In genomic region chr1:234611799-234612351, GRCh38 we compare ENCODE assay signal across 8 cellular contexts. TPM values are rescaled to one million over a fixed set of nuclear protein-coding genes. Genes with fewer than 3 reads are reported as not detected.
DNase-seq lines count a peak whose midpoint lies in the region; ATAC-seq and TF ChIP-seq lines count a peak whose summit lies in the region.

No MANE protein-coding gene starts in this region.

- H4K20me1 ChIP-seq in H9 (ENCODE audit: control insufficient read depth, insufficient read depth, insufficient read length): no peaks in the 10 kb centered on the region

- DNase-seq in AG04449 (ENCODE audit: low read depth, low spot score) (no peak), H9 (peak; percentile 42), WERI-Rb-1 (peak; percentile 74), endothelial cell (ENCODE audit: low spot score) (no peak), nephron progenitor cell (no peak), AG20443 (ENCODE audit: low spot score) (no peak)

- no peak overlapping the region for H4K8ac ChIP-seq in H9 (replicated peaks; ENCODE audit: insufficient read length, low read depth, low read length)

- peaks cover 9% of the 10 kb centered on the region; the same call in 1 of the 2 replicates for H3K4me1 ChIP-seq in H9 (ENCODE audit: insufficient read depth, low read length)

- H3K9me3 Mint-ChIP-seq in H9 (peaks cover 0 to 3% of the 10 kb centered on the region in 2 experiments; a peak in 4 of 5 replicates), endothelial cell (ENCODE audit: unreplicated experiment) (peaks cover 4% of the 10 kb centered on the region), nephron progenitor cell (no peaks in the 10 kb centered on the region)

- TF ChIP-seq CTCF in AG04449 (IDR thresholded peaks at IDR 0.05; ENCODE audit: insufficient read depth, low read length, missing control alignments): no peak
- TF ChIP-seq CTCF in H9 (conservative IDR thresholded peaks at IDR 0.05): no peak
- no peak for TF ChIP-seq CTCF in WERI-Rb-1 (IDR thresholded peaks at IDR 0.05; ENCODE audit: low read depth, low read length)
- TF ChIP-seq CTCF in endothelial cell (IDR thresholded peaks at IDR 0.05; ENCODE audit: unreplicated experiment): no peak
- no peak for TF ChIP-seq CTCF in nephron progenitor cell (IDR thresholded peaks at IDR 0.05)

- H2BK120ac ChIP-seq in H9 (ENCODE audit: low read depth, low read length, poor library complexity, severe bottlenecking): no peak overlapping the region

- no peak overlapping the region for H2AK5ac ChIP-seq in H9 (ENCODE audit: insufficient read length, low read length)

- CTCF ChIA-PET in AG04449 (lab: Yijun Ruan, JAX): interaction anchor here (0.6 to 4.2 kb wide), 20 partner anchors 8 to 491 kb away, joined by 3 to 26 read pairs (median 3); no protein-coding TSS in a partner anchor

- H3K9ac ChIP-seq in H9 (ENCODE audit: extremely low read depth, insufficient read length, low read length): no peak overlapping the region

- 0 out of 2 replicates have a peak overlapping the region, but pooled peaks have one; percentile 29 for H3K14ac ChIP-seq in H9 (ENCODE audit: insufficient read depth, low read length)

- H3K79me2 ChIP-seq in H9 (ENCODE audit: insufficient read depth, low read length): peaks cover 9% of the 10 kb centered on the region; the same call in 1 of the 2 replicates

- POLR2A ChIA-PET in AG04449 (lab: Yijun Ruan, JAX): interaction anchor here (0.6 to 5.2 kb wide), 19 partner anchors 7 to 479 kb away, joined by 3 to 95 read pairs (median 4); no protein-coding TSS in a partner anchor

- H3K36me3 ChIP-seq in WERI-Rb-1: peaks cover 22% of the 10 kb centered on the region

- no peaks in the 10 kb centered on the region for H3K79me1 ChIP-seq in H9 (ENCODE audit: insufficient read depth, low read depth, low read length, poor library complexity, severe bottlenecking)

- no CpG with 5 or more reads among the region's 8 CpGs for WGBS in H9 (ENCODE audit: extremely low coverage, insufficient read length, low lambda C conversion rate)

- no peak overlapping the region for H2BK20ac ChIP-seq in H9 (ENCODE audit: low read depth, low read length, poor library complexity, severe bottlenecking)

- H3K56ac ChIP-seq in H9 (ENCODE audit: insufficient read length, low read depth, low read length): no peak overlapping the region

- H3K4me3 ChIP-seq in AG04449 (ENCODE audit: low read depth, low read length) (peak overlapping the region; percentile 7), WERI-Rb-1 (ENCODE audit: low read depth, low read length) (peak overlapping the region; percentile 82)

- peak overlapping the region; percentile 71 for H3K18ac ChIP-seq in H9 (ENCODE audit: insufficient read length, low read depth, low read length)

- no peak for ATAC-seq in GM19397 (IDR thresholded peaks at IDR 0.05; ENCODE audit: unreplicated experiment)
- no peak for ATAC-seq in HG02870 (IDR thresholded peaks at IDR 0.05; ENCODE audit: unreplicated experiment)

- no peak overlapping the region for H3K4me2 ChIP-seq in H9 (ENCODE audit: insufficient read depth, insufficient read length, low read length)

- H3T11ph ChIP-seq in H9 (ENCODE audit: low read length): no peak overlapping the region

- H2BK12ac ChIP-seq in H9 (ENCODE audit: insufficient read length, low read depth, low read length): no peak overlapping the region

- H3K36me3 Mint-ChIP-seq in H9 (ENCODE audit: insufficient read depth in 1 of 3, low read depth in 3 of 3): peaks cover 14 to 16% (median 15%) of the 10 kb centered on the region in 3 experiments
- H3K36me3 Mint-ChIP-seq in endothelial cell (ENCODE audit: low read depth, unreplicated experiment): peaks cover 20% of the 10 kb centered on the region
- H3K36me3 Mint-ChIP-seq in nephron progenitor cell (ENCODE audit: low read depth): peaks cover 16% of the 10 kb centered on the region

- H4K91ac ChIP-seq in H9 (ENCODE audit: insufficient read length, low read depth, low read length): no peak overlapping the region

- H2BK15ac ChIP-seq in H9 (ENCODE audit: low read depth, low read length): no peak overlapping the region

- no peak overlapping the region for H2BK5ac ChIP-seq in H9 (ENCODE audit: insufficient read length, low read length)

- H3K23me2 ChIP-seq in H9 (ENCODE audit: insufficient read length, low read depth, low read length, poor library complexity, severe bottlenecking): peaks cover 13% of the 10 kb centered on the region

- H3K27ac ChIP-seq in H9 (ENCODE audit: insufficient read length, low read depth, low read length): peak overlapping the region; percentile 69
- H3K27ac ChIP-seq in WERI-Rb-1: peak overlapping the region; percentile 97

- H4K5ac ChIP-seq in H9 (ENCODE audit: insufficient read length, low read depth, low read length): peak overlapping the region; percentile 83

- H3K27me3 ChIP-seq in H9 (ENCODE audit: insufficient read depth, low read length) (no peaks in the 10 kb centered on the region), WERI-Rb-1 (ENCODE audit: insufficient read depth, low read depth, severe bottlenecking) (no peaks in the 10 kb centered on the region)

- H3K23ac ChIP-seq in H9 (ENCODE audit: insufficient read length, low read depth, low read length): no peak overlapping the region

- H3K9me3 ChIP-seq in H9 (ENCODE audit: control insufficient read depth, low read depth, low read length) (no peaks in the 10 kb centered on the region), WERI-Rb-1 (ENCODE audit: severe bottlenecking) (no peaks in the 10 kb centered on the region)

- H3K27ac Mint-ChIP-seq in H9 (peak overlapping the region in 2 of 3 experiments; percentile 98 to 99; a peak in 4 of 7 replicates), endothelial cell (ENCODE audit: unreplicated experiment) (peak overlapping the region; percentile 94), nephron progenitor cell (peak overlapping the region; percentile 99)

- H3K4me1 Mint-ChIP-seq in H9 (peaks cover 39 to 41% of the 10 kb centered on the region in 2 experiments), endothelial cell (ENCODE audit: unreplicated experiment) (peaks cover 51% of the 10 kb centered on the region), nephron progenitor cell (peaks cover 58% of the 10 kb centered on the region)

- H3K27me3 Mint-ChIP-seq in H9 (ENCODE audit: low read depth) (no peaks in the 10 kb centered on the region), endothelial cell (ENCODE audit: unreplicated experiment) (peaks cover 15% of the 10 kb centered on the region), nephron progenitor cell (ENCODE audit: low read depth, poor library complexity) (peaks cover 4% of the 10 kb centered on the region)

- no peak overlapping the region for H2AFZ ChIP-seq in H9 (ENCODE audit: low read length)

- peak overlapping the region; percentile 11 to 76; a peak in 4 of 5 replicates for H3K4me3 Mint-ChIP-seq in H9
- peak overlapping the region; percentile 82 for H3K4me3 Mint-ChIP-seq in endothelial cell (ENCODE audit: unreplicated experiment)
- peak overlapping the region; percentile 76 for H3K4me3 Mint-ChIP-seq in nephron progenitor cell

- H3K4ac ChIP-seq in H9 (ENCODE audit: low read depth, low read length): no peak overlapping the region

RNA-seq across cellular contexts. Expression of gene IRF2BP2, which starts 1.9 kb away (rescaled TPM):
- total RNA-seq in H9 (2021): 80.2 and 80.3 TPM in 2 replicates
- total RNA-seq in endothelial cell (ENCODE audit: unreplicated experiment): 158 TPM

Comparison
In these comparisons a context has a peak if more than half of its experiments do, and no peak if none do; other contexts are left out.
1. DNase-seq: peak in H9 (single experiment) and WERI-Rb-1 (single experiment); none in AG04449 (single experiment), endothelial cell (single experiment), nephron progenitor cell (single experiment) and AG20443 (single experiment).
2. Peak in every context shown above with its lines, with median percentiles within 50 percentile points of each other: H3K27ac Mint-ChIP-seq and H3K4me3 Mint-ChIP-seq.